ENCODE assay signal across 8 cellular contexts in genomic region chr6:141562801-141563763, GRCh38.
DNase-seq lines count a peak whose midpoint lies in the region; ATAC-seq and TF ChIP-seq lines count a peak whose summit lies in the region.

No MANE protein-coding gene starts in this region.

- H3K9ac ChIP-seq in DND-41 (ENCODE audit: low read depth, low read length): peak overlapping the region; percentile 11; the same call in 1 of the 2 replicates
- H3K9ac ChIP-seq in neural progenitor cell: no peak overlapping the region

- H4K20me1 ChIP-seq in DND-41 (ENCODE audit: insufficient read depth, low read length) (no peaks in the 10 kb centered on the region), neural progenitor cell (ENCODE audit: low read depth) (no peaks in the 10 kb centered on the region)

- peaks cover 5% of the 10 kb centered on the region for H3F3A ChIP-seq in neural progenitor cell (ENCODE audit: low read depth)

- peak overlapping the region; percentile 13; the same call in 1 of the 2 replicates for H3K4me2 ChIP-seq in DND-41 (ENCODE audit: insufficient read depth, low read length)
- peak overlapping the region; percentile 29 for H3K4me2 ChIP-seq in neural progenitor cell

- H3K9me3 ChIP-seq in DND-41 (ENCODE audit: insufficient read depth, low read length, severe bottlenecking): no peaks in the 10 kb centered on the region
- no peaks in the 10 kb centered on the region for H3K9me3 ChIP-seq in neural progenitor cell (ENCODE audit: low read depth)
- H3K9me3 ChIP-seq in thoracic aorta: no peaks in the 10 kb centered on the region

- H3K9me3 Mint-ChIP-seq in activated T-cell treated with anti-CD3 and anti-CD28 coated beads, Interleukin-2, amount 50 U/mL, for 24 hours: no peaks in the 10 kb centered on the region
- H3K9me3 Mint-ChIP-seq in neural progenitor cell: no peaks in the 10 kb centered on the region

- TF ChIP-seq CTCF in DND-41 (IDR thresholded peaks at IDR 0.05; ENCODE audit: borderline replicate concordance, extremely low read depth, low read length, poor library complexity, severe bottlenecking) (peak; percentile 89), neural progenitor cell (IDR thresholded peaks at IDR 0.05) (peak; percentile 84), thoracic aorta (IDR thresholded peaks at IDR 0.05) (peak; percentile 86)

- no peaks in the 10 kb centered on the region for H3K27me3 Mint-ChIP-seq in activated T-cell treated with anti-CD3 and anti-CD28 coated beads, Interleukin-2, amount 50 U/mL, for 24 hours
- no peaks in the 10 kb centered on the region for H3K27me3 Mint-ChIP-seq in neural progenitor cell (ENCODE audit: insufficient read depth, low read depth)

- H3K27ac Mint-ChIP-seq in activated T-cell treated with anti-CD3 and anti-CD28 coated beads, Interleukin-2, amount 50 U/mL, for 24 hours: peak overlapping the region; percentile 83
- H3K27ac Mint-ChIP-seq in neural progenitor cell: peak overlapping the region; percentile 60

- H3K27ac ChIP-seq in DND-41 (ENCODE audit: low read length): peak overlapping the region; percentile 54
- H3K27ac ChIP-seq in neural progenitor cell: no peak overlapping the region
- peak overlapping the region; percentile 41 to 51 for H3K27ac ChIP-seq in thoracic aorta

- peaks cover 12% of the 10 kb centered on the region for H3K4me1 Mint-ChIP-seq in activated T-cell treated with anti-CD3 and anti-CD28 coated beads, Interleukin-2, amount 50 U/mL, for 24 hours (ENCODE audit: low read depth)
- peaks cover 17% of the 10 kb centered on the region for H3K4me1 Mint-ChIP-seq in neural progenitor cell

- H3K4me1 ChIP-seq in DND-41 (ENCODE audit: insufficient read depth, low read length): peaks cover 13% of the 10 kb centered on the region
- peaks cover 15% of the 10 kb centered on the region for H3K4me1 ChIP-seq in neural progenitor cell
- peaks cover 0 to 17% of the 10 kb centered on the region in 2 donors for H3K4me1 ChIP-seq in thoracic aorta (ENCODE audit: control insufficient read depth in 1 of 2, low read depth in 2 of 2)

- no peaks in the 10 kb centered on the region for H3K27me3 ChIP-seq in DND-41 (ENCODE audit: insufficient read depth, low read length, poor library complexity)
- no peaks in the 10 kb centered on the region for H3K27me3 ChIP-seq in neural progenitor cell
- H3K27me3 ChIP-seq in thoracic aorta (replicated peaks; ENCODE audit: insufficient read depth): no peaks in the 10 kb centered on the region

- H3K36me3 ChIP-seq in DND-41 (ENCODE audit: insufficient read depth, low read length) (no peaks in the 10 kb centered on the region), neural progenitor cell (no peaks in the 10 kb centered on the region), thoracic aorta (no peaks in the 10 kb centered on the region)

- no peak overlapping the region for H3K4me3 ChIP-seq in DND-41 (ENCODE audit: low read depth in 1 of 2, low read length in 2 of 2)
- H3K4me3 ChIP-seq in neural progenitor cell: no peak overlapping the region
- H3K4me3 ChIP-seq in thoracic aorta: peak overlapping the region; percentile 64

- peak overlapping the region; percentile 66 for H3K4me3 Mint-ChIP-seq in activated T-cell treated with anti-CD3 and anti-CD28 coated beads, Interleukin-2, amount 50 U/mL, for 24 hours
- H3K4me3 Mint-ChIP-seq in neural progenitor cell: no peak overlapping the region

- H2AFZ ChIP-seq in DND-41 (ENCODE audit: low read depth, low read length): peak overlapping the region; percentile 48; the same call in 1 of the 2 replicates
- H2AFZ ChIP-seq in neural progenitor cell (replicated peaks): peak overlapping the region; percentile 80

- H3K36me3 Mint-ChIP-seq in activated T-cell treated with anti-CD3 and anti-CD28 coated beads, Interleukin-2, amount 50 U/mL, for 24 hours (ENCODE audit: low read depth): no peaks in the 10 kb centered on the region
- H3K36me3 Mint-ChIP-seq in neural progenitor cell: no peaks in the 10 kb centered on the region

- H3K79me2 ChIP-seq in DND-41 (ENCODE audit: insufficient read depth, low read length) (no peaks in the 10 kb centered on the region), neural progenitor cell (ENCODE audit: low read depth) (no peaks in the 10 kb centered on the region)

- peak; percentile 71 for DNase-seq in DND-41
- peak; percentile 25 for DNase-seq in HuH-7.5 (ENCODE audit: low spot score)
- peak; percentile 50 for DNase-seq in OCI-M2 (lab: John Stamatoyannopoulos, UW; ENCODE audit: unreplicated experiment)
- DNase-seq in activated T-cell treated with anti-CD3 and anti-CD28 coated beads, Interleukin-2, amount 50 U/mL, for 24 hours: peak; percentile 42
- DNase-seq in fibroblast of peridontal ligament (ENCODE audit: extremely low read depth): peak; percentile 98
- DNase-seq in neural progenitor cell (ENCODE audit: low spot score): peak; percentile 80
- DNase-seq in thoracic aorta (ENCODE audit: low spot score): peak; percentile 7

- ATAC-seq in DND-41 (ENCODE audit: insufficient read depth, low read depth) (peak; percentile 90), GM21619 (IDR thresholded peaks at IDR 0.05; ENCODE audit: unreplicated experiment) (peak; percentile 89), thoracic aorta (ENCODE audit: insufficient number of reproducible peaks, low FRiP score, low read depth) (peak; percentile 83)

Comparison
In these comparisons a context has a peak if more than half of its experiments do, and no peak if none do; other contexts are left out.
1. DNase-seq: peak in every context shown above with its lines; median percentile 98 in fibroblast of peridontal ligament; 80 in neural progenitor cell; 71 in DND-41; 50 in OCI-M2; 42 in activated T-cell treated with anti-CD3 and anti-CD28 coated beads, Interleukin-2, amount 50 U/mL, for 24 hours; 25 in HuH-7.5; 7 in thoracic aorta.